In the genomic region with DNA sequence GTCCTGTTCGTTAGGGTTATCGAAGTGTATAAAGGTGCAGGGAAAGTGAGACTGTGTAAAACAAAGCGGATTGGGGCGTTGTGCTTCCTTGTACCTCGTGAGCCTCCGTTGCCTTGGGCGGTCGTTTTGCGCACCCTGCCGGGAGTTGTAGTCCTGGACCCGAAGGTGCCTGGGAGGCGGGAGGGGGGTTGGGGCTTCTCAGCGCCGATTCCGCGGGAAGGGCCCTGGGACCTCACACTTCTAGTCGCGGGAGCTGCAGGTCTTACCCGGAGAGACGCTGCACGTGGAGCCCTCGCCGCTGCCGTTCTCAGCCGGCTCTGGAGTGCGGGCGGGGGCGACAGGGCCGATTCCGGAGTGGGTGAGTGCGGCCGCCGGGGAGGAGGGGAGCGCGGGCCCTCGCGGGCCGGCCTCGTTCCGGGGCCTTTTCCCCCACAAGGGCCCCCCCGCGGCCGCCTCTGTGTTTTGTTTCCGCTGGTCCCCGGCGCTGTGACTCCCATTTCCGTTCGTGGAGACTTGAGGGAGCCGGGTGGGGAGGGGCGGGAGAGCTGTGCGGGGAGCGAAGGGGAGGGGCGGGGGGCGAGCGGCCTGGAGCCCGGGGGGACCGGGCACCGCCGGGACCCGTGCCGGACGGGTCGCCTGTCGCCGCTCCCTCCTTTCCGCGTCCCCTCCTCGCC, we compare ENCODE assay signal across 8 cellular contexts.
DNase-seq lines count a peak whose midpoint lies in the region; TF ChIP-seq lines count a peak whose summit lies in the region.

No MANE protein-coding gene starts in this region.

- DNase-seq in CMK (ENCODE audit: low read depth) (peak; percentile 84), GM20000 (ENCODE audit: low spot score) (peak; percentile 84), HS-27A (ENCODE audit: low read depth) (peak; percentile 49), NOMO-1 treated with DMSO at 0.1 percent for 48 hours (lab: John Stamatoyannopoulos, UW; ENCODE audit: unreplicated experiment) (peak; percentile 92), activated T-cell treated with anti-CD3 and anti-CD28 coated beads for 1 hour (ENCODE audit: low read depth) (peak; percentile 78), epidermal melanocyte (ENCODE audit: insufficient read length, low spot score) (peak; percentile 42), middle frontal gyrus (ENCODE audit: extremely low spot score, low spot score) (peak; percentile 89)
- DNase-seq in stimulated activated CD8-positive, alpha-beta memory T cell treated with anti-CD3 and anti-CD28 coated beads, Interleukin-2, amount 100 ng/mL, for 1 hour (ENCODE audit: low read depth in 2 of 2): peak; percentile 74 to 81

- no peak for TF ChIP-seq CTCF in GM20000 (IDR thresholded peaks at IDR 0.05; ENCODE audit: extremely low read depth, missing control alignments)

Comparison
In these comparisons a context has a peak if more than half of its experiments do, and no peak if none do; other contexts are left out.
1. Peak in every context shown above with its lines: DNase-seq.
2. DNase-seq: peak in every context shown above with its lines; median percentile 92 in NOMO-1 treated with DMSO at 0.1 percent for 48 hours; 89 in middle frontal gyrus; 84 in CMK; 84 in GM20000; 78 in activated T-cell treated with anti-CD3 and anti-CD28 coated beads for 1 hour; 78 in stimulated activated CD8-positive, alpha-beta memory T cell treated with anti-CD3 and anti-CD28 coated beads, Interleukin-2, amount 100 ng/mL, for 1 hour; 49 in HS-27A; 42 in epidermal melanocyte.